ENCODE assay signal across 8 cellular contexts in genomic region chr17:57622886-57623433, GRCh38.
DNase-seq lines count a peak whose midpoint lies in the region; ATAC-seq and TF ChIP-seq lines count a peak whose summit lies in the region.

No MANE protein-coding gene starts in this region.

- no peak overlapping the region for H3K4me3 ChIP-seq in uterus

- no peak overlapping the region for H3K4me3 Mint-ChIP-seq in activated CD4-positive, alpha-beta memory T cell treated with anti-CD3 and anti-CD28 coated beads for 36 hours
- H3K4me3 Mint-ChIP-seq in activated CD4-positive, alpha-beta memory T cell treated with anti-CD3 and anti-CD28 coated beads, Interleukin-2, amount 10 ng/mL, durations not matched to agents 7 days and 5 days, result no peak overlapping the region
- no peak overlapping the region for H3K4me3 Mint-ChIP-seq in WTC11

- ATAC-seq in HG02642 (IDR thresholded peaks at IDR 0.05; ENCODE audit: poor library complexity, unreplicated experiment) (peak; percentile 75), WTC11 (no peak)

- intact Hi-C loops in activated CD4-positive, alpha-beta memory T cell treated with anti-CD3 and anti-CD28 coated beads for 36 hours (cut with micrococcal nuclease), result no loop called here
- intact Hi-C loops in posterior vena cava (cut with DNase I) (no loop called here), uterus (cut with DNase I; ENCODE audit: low total_unique reads) (no loop called here)

- peak overlapping the region; percentile 53 for H3K27ac Mint-ChIP-seq in activated CD4-positive, alpha-beta memory T cell treated with anti-CD3 and anti-CD28 coated beads for 36 hours
- no peak overlapping the region for H3K27ac Mint-ChIP-seq in activated CD4-positive, alpha-beta memory T cell treated with anti-CD3 and anti-CD28 coated beads, Interleukin-2, amount 10 ng/mL, durations not matched to agents 7 days and 5 days
- H3K27ac Mint-ChIP-seq in WTC11, result no peak overlapping the region

- POLR2A ChIA-PET in activated CD4-positive, alpha-beta memory T cell treated with anti-CD3 and anti-CD28 coated beads for 36 hours (lab: Charles Lee), result no interaction called here
- POLR2A ChIA-PET in activated CD4-positive, alpha-beta memory T cell treated with anti-CD3 and anti-CD28 coated beads, Interleukin-2, amount 10 ng/mL, durations not matched to agents 7 days and 5 days (lab: Charles Lee), result interaction anchor here (1.6 kb wide), 1 partner anchor 25 kb away, joined by 4 read pairs; no protein-coding TSS in a partner anchor
- POLR2A ChIA-PET in WTC11 (lab: Charles Lee), result no interaction called here

- no peaks in the 10 kb centered on the region for H3K36me3 ChIP-seq in uterus

- no peak for TF ChIP-seq POLR2A in uterus (IDR thresholded peaks at IDR 0.05)

- no peaks in the 10 kb centered on the region for H3K27me3 ChIP-seq in uterus

- no peaks in the 10 kb centered on the region for H3K27me3 Mint-ChIP-seq in activated CD4-positive, alpha-beta memory T cell treated with anti-CD3 and anti-CD28 coated beads for 36 hours
- no peaks in the 10 kb centered on the region for H3K27me3 Mint-ChIP-seq in activated CD4-positive, alpha-beta memory T cell treated with anti-CD3 and anti-CD28 coated beads, Interleukin-2, amount 10 ng/mL, durations not matched to agents 7 days and 5 days
- H3K27me3 Mint-ChIP-seq in WTC11 (ENCODE audit: low read depth), result no peaks in the 10 kb centered on the region

- peaks cover 12% of the 10 kb centered on the region for H3K36me3 Mint-ChIP-seq in activated CD4-positive, alpha-beta memory T cell treated with anti-CD3 and anti-CD28 coated beads for 36 hours
- peaks cover 14% of the 10 kb centered on the region for H3K36me3 Mint-ChIP-seq in activated CD4-positive, alpha-beta memory T cell treated with anti-CD3 and anti-CD28 coated beads, Interleukin-2, amount 10 ng/mL, durations not matched to agents 7 days and 5 days (ENCODE audit: low read depth)
- H3K36me3 Mint-ChIP-seq in WTC11, result no peaks in the 10 kb centered on the region

- no peak overlapping the region for H3K27ac ChIP-seq in uterus

- H3K9me3 Mint-ChIP-seq in activated CD4-positive, alpha-beta memory T cell treated with anti-CD3 and anti-CD28 coated beads for 36 hours, result no peaks in the 10 kb centered on the region
- H3K9me3 Mint-ChIP-seq in activated CD4-positive, alpha-beta memory T cell treated with anti-CD3 and anti-CD28 coated beads, Interleukin-2, amount 10 ng/mL, durations not matched to agents 7 days and 5 days, result no peaks in the 10 kb centered on the region
- no peaks in the 10 kb centered on the region for H3K9me3 Mint-ChIP-seq in WTC11

- DNase-seq in activated CD4-positive, alpha-beta memory T cell treated with anti-CD3 and anti-CD28 coated beads for 36 hours, result peak; percentile 54
- DNase-seq in activated CD4-positive, alpha-beta memory T cell treated with anti-CD3 and anti-CD28 coated beads, Interleukin-2, amount 10 ng/mL, durations not matched to agents 7 days and 5 days, result no peak
- peak; percentile 66 to 80 for DNase-seq in NOMO-1 (lab: John Stamatoyannopoulos, UW; ENCODE audit: unreplicated experiment in 2 of 2)
- peak; percentile 57 for DNase-seq in dermis blood vessel endothelial cell
- DNase-seq in posterior vena cava (ENCODE audit: low spot score), result peak; percentile 54
- no peak for DNase-seq in WTC11 (ENCODE audit: low spot score)
- DNase-seq in uterus, result no peak

- no peaks in the 10 kb centered on the region for H3K9me3 ChIP-seq in uterus

- H3K4me1 Mint-ChIP-seq in activated CD4-positive, alpha-beta memory T cell treated with anti-CD3 and anti-CD28 coated beads for 36 hours (ENCODE audit: low read depth), result peaks cover 27% of the 10 kb centered on the region
- peaks cover 19% of the 10 kb centered on the region for H3K4me1 Mint-ChIP-seq in activated CD4-positive, alpha-beta memory T cell treated with anti-CD3 and anti-CD28 coated beads, Interleukin-2, amount 10 ng/mL, durations not matched to agents 7 days and 5 days
- peaks cover 3% of the 10 kb centered on the region; the same call in 1 of the 2 replicates for H3K4me1 Mint-ChIP-seq in WTC11

- no peak for TF ChIP-seq CTCF in WTC11 (IDR thresholded peaks at IDR 0.05)
- TF ChIP-seq CTCF in uterus (IDR thresholded peaks at IDR 0.05), result no peak

- no peaks in the 10 kb centered on the region for H3K4me1 ChIP-seq in uterus

- CTCF ChIA-PET in activated CD4-positive, alpha-beta memory T cell treated with anti-CD3 and anti-CD28 coated beads for 36 hours (lab: Charles Lee), result interaction anchor here (0.9 to 1.6 kb wide), 3 partner anchors 10 to 380 kb away, joined by 3 to 4 read pairs (median 4); no protein-coding TSS in a partner anchor
- CTCF ChIA-PET in activated CD4-positive, alpha-beta memory T cell treated with anti-CD3 and anti-CD28 coated beads, Interleukin-2, amount 10 ng/mL, durations not matched to agents 7 days and 5 days (lab: Charles Lee), result interaction anchor here (0.8 kb wide), 1 partner anchor 9 kb away, joined by 4 read pairs; no protein-coding TSS in a partner anchor
- CTCF ChIA-PET in WTC11 (lab: Charles Lee), result interaction anchor here (1.0 to 4.3 kb wide), 5 partner anchors 22 to 161 kb away, joined by 3 to 26 read pairs (median 5); no protein-coding TSS in a partner anchor

TF ChIP-seq in WTC11, 78 proteins besides CTCF, POLR2A, EP300 and RAD21:
- TF ChIP-seq ZBTB21 (CRISPR knock-in tag; IDR thresholded peaks at IDR 0.05; ENCODE audit: borderline replicate concordance) (no peak), USF1 (CRISPR knock-in tag; IDR thresholded peaks at IDR 0.05) (no peak)
- TF ChIP-seq, protein P1, sequence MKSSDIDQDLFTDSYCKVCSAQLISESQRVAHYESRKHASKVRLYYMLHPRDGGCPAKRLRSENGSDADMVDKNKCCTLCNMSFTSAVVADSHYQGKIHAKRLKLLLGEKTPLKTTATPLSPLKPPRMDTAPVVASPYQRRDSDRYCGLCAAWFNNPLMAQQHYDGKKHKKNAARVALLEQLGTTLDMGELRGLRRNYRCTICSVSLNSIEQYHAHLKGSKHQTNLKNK (CRISPR knock-in tag; IDR thresholded peaks at IDR 0.05), result no peak
- TF ChIP-seq, protein P2, sequence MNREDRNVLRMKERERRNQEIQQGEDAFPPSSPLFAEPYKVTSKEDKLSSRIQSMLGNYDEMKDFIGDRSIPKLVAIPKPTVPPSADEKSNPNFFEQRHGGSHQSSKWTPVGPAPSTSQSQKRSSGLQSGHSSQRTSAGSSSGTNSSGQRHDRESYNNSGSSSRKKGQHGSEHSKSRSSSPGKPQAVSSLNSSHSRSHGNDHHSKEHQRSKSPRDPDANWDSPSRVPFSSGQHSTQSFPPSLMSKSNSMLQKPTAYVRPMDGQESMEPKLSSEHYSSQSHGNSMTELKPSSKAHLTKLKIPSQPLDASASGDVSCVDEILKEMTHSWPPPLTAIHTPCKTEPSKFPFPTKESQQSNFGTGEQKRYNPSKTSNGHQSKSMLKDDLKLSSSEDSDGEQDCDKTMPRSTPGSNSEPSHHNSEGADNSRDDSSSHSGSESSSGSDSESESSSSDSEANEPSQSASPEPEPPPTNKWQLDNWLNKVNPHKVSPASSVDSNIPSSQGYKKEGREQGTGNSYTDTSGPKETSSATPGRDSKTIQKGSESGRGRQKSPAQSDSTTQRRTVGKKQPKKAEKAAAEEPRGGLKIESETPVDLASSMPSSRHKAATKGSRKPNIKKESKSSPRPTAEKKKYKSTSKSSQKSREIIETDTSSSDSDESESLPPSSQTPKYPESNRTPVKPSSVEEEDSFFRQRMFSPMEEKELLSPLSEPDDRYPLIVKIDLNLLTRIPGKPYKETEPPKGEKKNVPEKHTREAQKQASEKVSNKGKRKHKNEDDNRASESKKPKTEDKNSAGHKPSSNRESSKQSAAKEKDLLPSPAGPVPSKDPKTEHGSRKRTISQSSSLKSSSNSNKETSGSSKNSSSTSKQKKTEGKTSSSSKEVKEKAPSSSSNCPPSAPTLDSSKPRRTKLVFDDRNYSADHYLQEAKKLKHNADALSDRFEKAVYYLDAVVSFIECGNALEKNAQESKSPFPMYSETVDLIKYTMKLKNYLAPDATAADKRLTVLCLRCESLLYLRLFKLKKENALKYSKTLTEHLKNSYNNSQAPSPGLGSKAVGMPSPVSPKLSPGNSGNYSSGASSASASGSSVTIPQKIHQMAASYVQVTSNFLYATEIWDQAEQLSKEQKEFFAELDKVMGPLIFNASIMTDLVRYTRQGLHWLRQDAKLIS (CRISPR knock-in tag; IDR thresholded peaks at IDR 0.05; ENCODE audit: borderline replicate concordance), result no peak

Comparison
In these comparisons a context has a peak if more than half of its experiments do, and no peak if none do; other contexts are left out.
1. DNase-seq: peak in activated CD4-positive, alpha-beta memory T cell treated with anti-CD3 and anti-CD28 coated beads for 36 hours (single experiment), NOMO-1 (2 of 2), dermis blood vessel endothelial cell (single experiment) and posterior vena cava (single experiment); none in activated CD4-positive, alpha-beta memory T cell treated with anti-CD3 and anti-CD28 coated beads, Interleukin-2, amount 10 ng/mL, durations not matched to agents 7 days and 5 days (single experiment), WTC11 (single experiment) and uterus (0 of 2).